In the genomic region with DNA sequence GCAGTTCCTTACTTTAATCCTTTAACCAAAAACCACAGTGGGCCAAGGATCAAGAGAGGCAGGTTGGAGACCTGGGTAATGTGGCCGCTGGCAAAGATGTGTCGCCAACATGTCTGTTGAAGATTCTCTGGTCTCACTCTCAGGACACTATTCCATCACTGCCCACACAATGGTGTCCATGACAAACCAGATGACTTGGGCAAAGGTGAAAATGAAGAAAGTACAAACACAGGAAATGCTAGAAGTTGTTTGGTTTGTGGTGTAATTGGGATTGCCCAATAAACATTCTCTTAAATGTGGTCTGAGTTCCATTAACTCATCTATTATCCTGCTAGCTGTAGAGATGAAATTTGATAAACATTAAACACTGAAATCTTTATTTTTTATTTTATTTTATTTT, we compare ENCODE assay signal across 30 cellular contexts. TPM values are rescaled to one million over a fixed set of nuclear protein-coding genes. Genes with fewer than 3 reads are reported as not detected.
"Had no signal": no experiment of that assay in that cellular context is flagged by ENCODE, and none has a peak within 500 bp of the region (broad histone marks: within the 10 kb centered on the region; RNA-seq: fewer than 3 reads in every experiment).

No MANE protein-coding gene starts in this region.

- H3K9me3 ChIP-seq: left lung, neutrophil, psoas muscle, right atrium auricular region, testis, thyroid gland, transverse colon, upper lobe of left lung, vagina had no signal

- H3K27ac ChIP-seq: left lung, neural progenitor cell, neutrophil, parathyroid adenoma, psoas muscle, right atrium auricular region, skin epidermis, stomach, testis, thyroid gland, transverse colon, upper lobe of left lung, vagina had no signal

- ATAC-seq: left cardiac atrium; left lung; natural killer cell; psoas muscle; sciatic nerve; stimulated activated naive B cell treated with anti-CD40 and anti-IgM and Interleukin-4, amounts not matched to agents 10 μg/mL and 1 μg/mL and 100 μg/mL, for 72 hours; stimulated activated naive CD8-positive, alpha-beta T cell treated with anti-CD3 and anti-CD28 coated beads, Interleukin-15, Interleukin-2, amounts not matched to agents 100 U/mL and 50 U/mL, for 24 hours had no signal

- H3K4me3 ChIP-seq: left lung, lung, neural progenitor cell, psoas muscle, right atrium auricular region, skin epidermis, stomach, testis, thyroid gland, transverse colon, upper lobe of left lung, vagina had no signal

- H3K27me3 ChIP-seq: right atrium auricular region, testis, thyroid gland, upper lobe of left lung, vagina had no signal

- H3K36me3 ChIP-seq: left lung, neural progenitor cell, neutrophil, right atrium auricular region, stomach, thyroid gland, transverse colon, upper lobe of left lung, vagina had no signal

- H3K4me1 ChIP-seq: left lung, parathyroid adenoma, psoas muscle, right atrium auricular region, stomach, testis, thyroid gland, transverse colon, upper lobe of left lung, vagina had no signal

- DNase-seq: kidney glomerular epithelial cell; left cardiac atrium; left lung; mesendoderm; naive B cell; natural killer cell; nephron progenitor cell; occipital lobe; psoas muscle; stimulated activated CD4-positive, alpha-beta T cell treated with anti-CD3 and anti-CD28 coated beads, Interleukin-12 subunit alpha, Interleukin-12 subunit beta, amount 100 ng/mL, for 4 hours; stimulated activated CD4-positive, alpha-beta T cell treated with anti-CD3 and anti-CD28 coated beads, Interleukin-15, amount 100 ng/mL, for 24 hours; stimulated activated CD4-positive, alpha-beta T cell treated with anti-CD3 and anti-CD28 coated beads, Interleukin-2, amount 100 ng/mL, for 24 hours; stimulated activated CD4-positive, alpha-beta T cell treated with anti-CD3 and anti-CD28 coated beads, Interleukin-4, amount 100 ng/mL, for 1 hour; stimulated activated naive B cell treated with anti-CD40 and anti-IgM and Interleukin-4, amounts not matched to agents 10 μg/mL and 1 μg/mL and 100 μg/mL, for 72 hours; stimulated activated naive CD8-positive, alpha-beta T cell treated with anti-CD3 and anti-CD28 coated beads, Interleukin-15, Interleukin-2, amounts not matched to agents 100 U/mL and 50 U/mL, for 24 hours; stomach; testis; thyroid gland; transverse colon; upper lobe of left lung had no signal

RNA-seq across cellular contexts. Expression of a gene that starts 43.3 kb away (rescaled TPM):
- total RNA-seq: left lung, mononuclear cell, natural killer cell, posterior vena cava, psoas muscle had no signal
